ENCODE assay signal across 9 cellular contexts in genomic region chr1:231166398-231166797, GRCh38. TPM values are rescaled to one million over a fixed set of nuclear protein-coding genes. Genes with fewer than 3 reads are reported as not detected.
"Had no signal": no experiment of that assay in that cellular context is flagged by ENCODE, and none has a peak within 500 bp of the region (broad histone marks: within the 10 kb centered on the region; RNA-seq: fewer than 3 reads in every experiment).

No MANE protein-coding gene starts in this region.

- H3K9me3 Mint-ChIP-seq: HFFc6 had no signal

- H2AFZ ChIP-seq: GM23248 had no signal

- ATAC-seq: HCT116, HepG2 had no signal

- H3K4me3 Mint-ChIP-seq: HFFc6, IgD-negative memory B cell had no signal

- H3K27ac Mint-ChIP-seq: HFFc6, IgD-negative memory B cell had no signal

- DNase-seq: GM23248, GOT3, H7, HFFc6 had no signal

- H3K9me3 ChIP-seq: HAP-1 had no signal

- FAIRE-seq: HepG2 had no signal

- H3K4me1 ChIP-seq: HAP-1 had no signal

- H3K27ac ChIP-seq: GM23248, HL-60 had no signal

- H3K4me3 ChIP-seq: GM23248, HAP-1 had no signal

- H3K36me3 ChIP-seq: HAP-1 had no signal

- H3K9ac ChIP-seq: GM23248 had no signal

RNA-seq across cellular contexts. Expression of gene TRIM67, which starts 4.5 kb away (rescaled TPM):
- polyA plus RNA-seq: GM23248, HepG2, IgD-negative memory B cell had no signal
